ENCODE assay signal across 19 cellular contexts in the genomic region with DNA sequence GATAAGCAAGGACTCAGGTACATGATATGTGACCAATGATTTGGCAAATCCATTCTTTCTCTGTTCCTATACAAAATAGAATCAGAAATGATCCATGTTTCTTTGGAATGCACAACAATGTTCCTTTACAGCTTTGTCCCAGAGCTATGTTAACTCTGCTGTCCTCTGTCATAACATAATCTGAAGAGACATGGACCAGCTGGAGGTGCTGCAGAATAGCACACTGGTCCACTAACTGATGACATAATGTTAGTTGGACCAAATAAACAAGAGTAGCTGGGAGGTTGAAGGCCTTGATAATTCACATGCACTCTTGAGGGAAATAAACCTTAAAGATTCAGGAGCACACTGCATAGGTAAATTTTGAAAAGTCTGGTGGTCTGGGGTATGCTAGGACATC. TPM values are rescaled to one million over a fixed set of nuclear protein-coding genes. Genes with fewer than 3 reads are reported as not detected.
DNase-seq lines count a peak whose midpoint lies in the region; ATAC-seq lines count a peak whose summit lies in the region.
"Had no signal": no experiment of that assay in that cellular context is flagged by ENCODE, and none has a peak within 500 bp of the region (broad histone marks: within the 10 kb centered on the region; RNA-seq: fewer than 3 reads in every experiment).

No MANE protein-coding gene starts in this region.

- no peak for DNase-seq in Right ventricle myocardium inferior (ENCODE audit: missing footprints)
- no peak for DNase-seq in cardiac septum (ENCODE audit: low spot score)
- peak; percentile 23 for DNase-seq in dedifferentiated amniotic fluid mesenchymal stem cell (ENCODE audit: extremely low spot score)
- DNase-seq in inferior parietal cortex (ENCODE audit: extremely low spot score): peak; percentile 35
- peak; percentile 62 for DNase-seq in superior temporal gyrus (ENCODE audit: extremely low spot score)
- no peak for DNase-seq in DMS 273 treated with DMSO at 0.1 percent for 48 hours (lab: John Stamatoyannopoulos, UW)
- no peak for DNase-seq in NCI-H2196 (lab: John Stamatoyannopoulos, UW; ENCODE audit: unreplicated experiment)
- DNase-seq in cerebellum (ENCODE audit: low spot score): no peak
- DNase-seq: C1 segment of cervical spinal cord; CD8-positive, alpha-beta memory T cell; DMS79 treated with DMSO at 0.1 percent for 48 hours; H7; HFFc6; Karpas-422; NCI-H1417 treated with DMSO at 0.1 percent for 48 hours; NCI-H1930; NCI-H345; NCI-H524 treated with DMSO at 0.1 percent for 48 hours had no signal

- intact Hi-C loops in Right ventricle myocardium inferior (cut with DNase I): no loop called here
- intact Hi-C loops in cardiac septum (cut with DNase I): no loop called here

- peak; percentile 81 for ATAC-seq in Right ventricle myocardium inferior
- ATAC-seq: A549 had no signal

RNA-seq across cellular contexts. Expression of a gene that starts 23.0 kb away (rescaled TPM):
- total RNA-seq in Right ventricle myocardium inferior (53.9 TPM), cardiac septum (62.6 TPM), cerebellum (220 TPM)

Comparison
In these comparisons a context has a peak if more than half of its experiments do, and no peak if none do; other contexts are left out.
1. DNase-seq: peak in dedifferentiated amniotic fluid mesenchymal stem cell (single experiment), inferior parietal cortex (single experiment) and superior temporal gyrus (single experiment); none in Right ventricle myocardium inferior (single experiment), cardiac septum (single experiment), DMS 273 treated with DMSO at 0.1 percent for 48 hours (single experiment), NCI-H2196 (single experiment) and cerebellum (single experiment).